Comparison of ENCODE assay signal across 8 cellular contexts in the genomic region with DNA sequence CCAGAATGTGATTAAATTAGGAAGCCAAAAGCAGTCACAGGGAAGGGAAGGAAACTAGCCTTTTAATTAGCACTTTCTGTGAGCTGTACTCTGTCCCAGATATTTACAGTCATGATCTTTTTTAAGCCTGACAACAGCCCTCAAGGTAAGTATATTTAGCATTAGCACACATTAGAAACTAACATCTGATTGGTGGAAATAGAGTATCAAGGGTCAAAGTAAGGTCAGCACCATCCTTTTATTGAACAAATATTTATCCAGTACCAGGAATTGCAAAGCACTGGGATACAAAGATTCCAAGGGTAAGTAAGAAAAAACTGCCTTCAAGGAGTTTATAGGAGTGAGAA. TPM values are rescaled to one million over a fixed set of nuclear protein-coding genes. Genes with fewer than 3 reads are reported as not detected.
DNase-seq lines count a peak whose midpoint lies in the region; ATAC-seq, FAIRE-seq and TF ChIP-seq lines count a peak whose summit lies in the region.

No MANE protein-coding gene starts in this region.

- peak; percentile 18 for ATAC-seq in GM19023 (IDR thresholded peaks at IDR 0.05; ENCODE audit: unreplicated experiment)
- ATAC-seq in HG03139 (IDR thresholded peaks at IDR 0.05; ENCODE audit: unreplicated experiment), result peak; percentile 13
- ATAC-seq in GM12878, result peak; percentile 25
- ATAC-seq in GM21367 (IDR thresholded peaks at IDR 0.05; ENCODE audit: unreplicated experiment), result no peak

- H3K4me1 ChIP-seq in GM12878 (ENCODE audit: control insufficient read depth, insufficient read depth, low read length) (peaks cover 15% of the 10 kb centered on the region), mesodermal cell (ENCODE audit: control insufficient read depth, insufficient read depth, low read length, poor library complexity, severe bottlenecking) (no peaks in the 10 kb centered on the region)

- CTCF ChIA-PET in GM12878 (lab: Yijun Ruan, JAX), result interaction anchor here (0.7 to 1.4 kb wide), 4 partner anchors 9 to 191 kb away, joined by 3 to 6 read pairs (median 3); no protein-coding TSS in a partner anchor

- H3K27me3 ChIP-seq in GM12878 (replicated peaks in 1 of 2; ENCODE audit: control insufficient read depth in 2 of 2, insufficient read depth in 2 of 2, low read length in 1 of 2), result no peaks in the 10 kb centered on the region

- H3K36me3 ChIP-seq in GM12878 (ENCODE audit: control insufficient read depth in 2 of 2, insufficient read depth in 2 of 2, low read length in 1 of 2), result no peaks in the 10 kb centered on the region
- H3K36me3 ChIP-seq in mesodermal cell (ENCODE audit: control insufficient read depth, insufficient read depth, low read length), result no peaks in the 10 kb centered on the region

- H4K20me1 ChIP-seq in GM12878 (ENCODE audit: control insufficient read depth, insufficient read depth), result no peaks in the 10 kb centered on the region

- H3K9ac ChIP-seq in GM12878 (ENCODE audit: control insufficient read depth, insufficient read depth, low read length), result peak overlapping the region; percentile 59

- H3K9me3 ChIP-seq in GM12878 (replicated peaks; ENCODE audit: control insufficient read depth, insufficient read depth, low read length), result no peaks in the 10 kb centered on the region
- H3K9me3 ChIP-seq in mesodermal cell (ENCODE audit: control insufficient read depth, low read length), result no peaks in the 10 kb centered on the region

- no peak for TF ChIP-seq RAD21 in GM12878 (IDR thresholded peaks at IDR 0.05; ENCODE audit: insufficient read depth, low read depth, low read length)

- TF ChIP-seq POLR2A in GM12878 (IDR thresholded peaks at IDR 0.05; ENCODE audit: low read depth, low read length), result no peak

- intact Hi-C loops in GM12878 (cut with micrococcal nuclease; ENCODE audit: unreplicated experiment), result loop anchor here (1.0 kb wide), 1 partner anchor 42 kb away; no protein-coding TSS in a partner anchor

- in situ Hi-C loops in GM12878 (cut with MboI), result no loop called here

- TF ChIP-seq EP300 in GM12878 (IDR thresholded peaks at IDR 0.05; ENCODE audit: borderline replicate concordance in 1 of 2, control insufficient read depth in 1 of 2, low read depth in 2 of 2, low read length in 2 of 2), result no peak

- H3K27ac ChIP-seq in GM12878 (ENCODE audit: control insufficient read depth, insufficient read depth) (peak overlapping the region; percentile 79), mesodermal cell (ENCODE audit: low read depth, low read length, severe bottlenecking) (peak overlapping the region; percentile 74)

- POLR2A ChIA-PET in GM12878 (lab: Charles Lee), result interaction anchor here (0.7 to 2.6 kb wide), 8 partner anchors 8 to 77 kb away, joined by 3 to 13 read pairs (median 4); no protein-coding TSS in a partner anchor

- RAD21 ChIA-PET in GM12878 (lab: Charles Lee; ENCODE audit: unreplicated experiment), result interaction anchor here (0.7 to 2.8 kb wide), 11 partner anchors 9 to 240 kb away, joined by 3 to 18 read pairs (median 4); no protein-coding TSS in a partner anchor

- peak overlapping the region; percentile 95 for H3K4me2 ChIP-seq in GM12878 (ENCODE audit: control insufficient read depth, insufficient read depth)

- BruUV-seq in GM12878 (replicated peaks; lab: Mats Ljungman, UMichigan), result TSS peak; percentile 99

- peak overlapping the region; percentile 70 for H3K4me3 ChIP-seq in GM12878
- no peak overlapping the region for H3K4me3 ChIP-seq in mesodermal cell (ENCODE audit: extremely low read depth, insufficient read depth, low read length, poor library complexity, severe bottlenecking)

- H2AFZ ChIP-seq in GM12878 (ENCODE audit: control insufficient read depth, low read depth, low read length), result peak overlapping the region; percentile 89

- H3K79me2 ChIP-seq in GM12878 (ENCODE audit: control insufficient read depth, insufficient read depth, low read length), result no peaks in the 10 kb centered on the region

- TF ChIP-seq CTCF in GM12878 (IDR thresholded peaks at IDR 0.05 in 2 of 3, conservative IDR thresholded peaks at IDR 0.05 in 1 of 3; ENCODE audit: control insufficient read depth in 2 of 3, extremely low read depth in 1 of 3, insufficient read depth in 1 of 3, low read depth in 3 of 3, low read length in 3 of 3), result no peak

- DNase-seq in GM12878 (ENCODE audit: low read depth, low spot score), result no peak
- DNase-seq in AG08395 (ENCODE audit: low spot score), result no peak
- DNase-seq in occipital lobe (lab: John Stamatoyannopoulos, UW), result no peak
- no peak for DNase-seq in UCSD-AML1 (lab: John Stamatoyannopoulos, UW; ENCODE audit: unreplicated experiment)

- FAIRE-seq in GM12878 (lab: Jason Lieb, UNC), result no peak

- SMC1A ChIA-PET in GM12878 (lab: Charles Lee; ENCODE audit: uncharacterized antibody, unreplicated experiment), result interaction anchor here (0.8 to 1.9 kb wide), 12 partner anchors 11 to 136 kb away, joined by 3 to 15 read pairs (median 4); a partner anchor contains a TSS

TF ChIP-seq in GM12878, 131 proteins besides CTCF, POLR2A, EP300 and RAD21:
- TF ChIP-seq, protein P1, sequence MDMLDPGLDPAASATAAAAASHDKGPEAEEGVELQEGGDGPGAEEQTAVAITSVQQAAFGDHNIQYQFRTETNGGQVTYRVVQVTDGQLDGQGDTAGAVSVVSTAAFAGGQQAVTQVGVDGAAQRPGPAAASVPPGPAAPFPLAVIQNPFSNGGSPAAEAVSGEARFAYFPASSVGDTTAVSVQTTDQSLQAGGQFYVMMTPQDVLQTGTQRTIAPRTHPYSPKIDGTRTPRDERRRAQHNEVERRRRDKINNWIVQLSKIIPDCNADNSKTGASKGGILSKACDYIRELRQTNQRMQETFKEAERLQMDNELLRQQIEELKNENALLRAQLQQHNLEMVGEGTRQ (IDR thresholded peaks at IDR 0.05; ENCODE audit: borderline replicate concordance, low read depth, low read length), result no peak
- TF ChIP-seq MYB (IDR thresholded peaks at IDR 0.05; ENCODE audit: borderline replicate concordance, low read depth, low read length) (no peak), MEF2A (IDR thresholded peaks at IDR 0.05; ENCODE audit: insufficient read depth, low read depth, low read length) (peak; percentile 77; the same call in 1 of the 2 replicates), TAF1 (IDR thresholded peaks at IDR 0.05; ENCODE audit: borderline replicate concordance, low read depth, low read length) (no peak), SUPT20H (IDR thresholded peaks at IDR 0.05; ENCODE audit: borderline replicate concordance, control insufficient read depth, low read depth, low read length) (no peak), SIN3A (IDR thresholded peaks at IDR 0.05; ENCODE audit: low read depth, low read length) (0 out of 2 replicates have a peak, but pooled peaks have one; percentile 7), ZBED1 (IDR thresholded peaks at IDR 0.05; ENCODE audit: borderline replicate concordance) (peak; percentile 72; the same call in 1 of the 2 replicates), IRF4 (IDR thresholded peaks at IDR 0.05; ENCODE audit: low read depth, low read length) (no peak)

RNA-seq across cellular contexts. Expression of a gene that starts 28.2 kb away (rescaled TPM):
- not detected in 2 replicates for total RNA-seq in GM12878 (2013; cell fraction: nucleolus; rRNA removed)
- total RNA-seq in GM12878 (2014; rRNA removed) (0.27 and 1.1 TPM in 2 replicates), GM12878 (2014; rRNA removed; fragmentation: Illumina TruSeq; extraction: Trizol) (0.18 and 0.72 TPM in 2 replicates), GM12878 (2021) (0.44 TPM in 1 of 2 replicates, not detected in the other), occipital lobe (0.16 TPM)
- polyA plus RNA-seq in GM12878 (2011; ENCODE audit: low read depth), result not detected
- polyA plus RNA-seq in GM12878 (2011; rRNA removed) (0.13 and 0.30 TPM in 2 replicates), GM12878 (2014; fragmentation: Illumina TruSeq; extraction: Trizol) (0.14 and 0.34 TPM in 2 replicates), GM12878 (2014; fragmentation: Nextera tagmentation; extraction: Ambion mirVana) (under 1 TPM; 0.07 to 0.16 TPM), GM12878 (2014; rRNA removed) (0.10 and 0.11 TPM in 2 replicates), GM12878 (2016; fragmentation: Nextera tagmentation; extraction: Ambion mirVana) (under 1 TPM in 1 of 2 experiments, not detected in 1; 0.07 TPM)
- polyA plus RNA-seq in GM12878 (2011; cell fraction: cytosol; rRNA removed), result 0.13 TPM in 1 of 2 replicates, not detected in the other
- 0.15 and 0.40 TPM in 2 replicates for polyA plus RNA-seq in GM12878 (2011; cell fraction: nucleus; rRNA removed)
- 0.08 and 0.14 TPM in 2 replicates for polyA plus RNA-seq in GM12878 (2012)
- 0.80 TPM in 1 of 2 replicates, not detected in the other for polyA minus RNA-seq in GM12878 (2011; rRNA and poly(A)+ RNA removed)
- not detected in 2 replicates for polyA minus RNA-seq in GM12878 (2011; cell fraction: cytosol; rRNA and poly(A)+ RNA removed)
- polyA minus RNA-seq in GM12878 (2011; cell fraction: nucleus; rRNA and poly(A)+ RNA removed), result 0.19 TPM in 1 of 2 replicates, not detected in the other
- not detected for polyA plus RNA-seq in mesodermal cell (2013, experiment 1 of 2)
- not detected for polyA plus RNA-seq in mesodermal cell (2013, experiment 2 of 2)

RNA-seq across cellular contexts. Expression of a gene that starts 38.9 kb away (rescaled TPM):
- 614 and 625 TPM in 2 replicates for total RNA-seq in GM12878 (2013; cell fraction: nucleolus; rRNA removed)
- total RNA-seq in GM12878 (2014; rRNA removed) (911 and 918 TPM in 2 replicates), GM12878 (2014; rRNA removed; fragmentation: Illumina TruSeq; extraction: Trizol) (1,200 and 1,219 TPM in 2 replicates), GM12878 (2021) (766 and 773 TPM in 2 replicates), occipital lobe (531 TPM)
- polyA plus RNA-seq in GM12878 (2011; ENCODE audit: low read depth), result 683 TPM
- polyA plus RNA-seq in GM12878 (2011; rRNA removed) (1,305 and 1,562 TPM in 2 replicates), GM12878 (2014; fragmentation: Illumina TruSeq; extraction: Trizol) (1,492 and 1,839 TPM in 2 replicates), GM12878 (2014; fragmentation: Nextera tagmentation; extraction: Ambion mirVana) (1,000 to 10,000 TPM in 1 of 2 experiments, 100 to 1,000 TPM in 1; 679 to 1,422 TPM), GM12878 (2014; rRNA removed) (866 and 889 TPM in 2 replicates), GM12878 (2016; fragmentation: Nextera tagmentation; extraction: Ambion mirVana) (1,000 to 10,000 TPM; 1,325 to 1,341 TPM)
- 561 and 849 TPM in 2 replicates for polyA plus RNA-seq in GM12878 (2011; cell fraction: cytosol; rRNA removed)
- polyA plus RNA-seq in GM12878 (2011; cell fraction: nucleus; rRNA removed), result 413 and 577 TPM in 2 replicates
- 661 and 837 TPM in 2 replicates for polyA plus RNA-seq in GM12878 (2012)
- 736 and 779 TPM in 2 replicates for polyA minus RNA-seq in GM12878 (2011; rRNA and poly(A)+ RNA removed)
- 204 and 236 TPM in 2 replicates for polyA minus RNA-seq in GM12878 (2011; cell fraction: cytosol; rRNA and poly(A)+ RNA removed)
- 243 and 440 TPM in 2 replicates for polyA minus RNA-seq in GM12878 (2011; cell fraction: nucleus; rRNA and poly(A)+ RNA removed)
- polyA plus RNA-seq in mesodermal cell (2013, experiment 1 of 2), result 666 TPM
- 685 TPM for polyA plus RNA-seq in mesodermal cell (2013, experiment 2 of 2)
